28 cellular contexts compared by ENCODE assay signal in genomic region chr14:45868863-45869262, GRCh38.
DNase-seq lines count a peak whose midpoint lies in the region; ATAC-seq and TF ChIP-seq lines count a peak whose summit lies in the region.
"Had no signal": no experiment of that assay in that cellular context is flagged by ENCODE, and none has a peak within 500 bp of the region (broad histone marks: within the 10 kb centered on the region; RNA-seq: fewer than 3 reads in every experiment).

No MANE protein-coding gene starts in this region.

- intact Hi-C loops in naive thymus-derived CD4-positive, alpha-beta T cell (cut with micrococcal nuclease) = no loop called here

- H3K27ac ChIP-seq in foreskin keratinocyte = no peak overlapping the region
- no peak overlapping the region for H3K27ac ChIP-seq in naive thymus-derived CD4-positive, alpha-beta T cell (ENCODE audit: low read depth, low read length)
- H3K27ac ChIP-seq: adrenal gland, left ventricle myocardium inferior, ovary, upper lobe of right lung, VCaP had no signal

- POLR2A ChIA-PET in naive thymus-derived CD4-positive, alpha-beta T cell (lab: Charles Lee) = no interaction called here

- H3K9me3 ChIP-seq in naive thymus-derived CD4-positive, alpha-beta T cell (ENCODE audit: control insufficient read depth in 2 of 3, low read length in 3 of 3) = no peaks in the 10 kb centered on the region
- H3K9me3 ChIP-seq: adrenal gland, ovary, upper lobe of right lung had no signal

- no peaks in the 10 kb centered on the region for H3K4me1 ChIP-seq in foreskin keratinocyte
- H3K4me1 ChIP-seq in naive thymus-derived CD4-positive, alpha-beta T cell (ENCODE audit: control insufficient read depth in 2 of 2, insufficient read depth in 2 of 2, low read length in 2 of 2) = no peaks in the 10 kb centered on the region
- H3K4me1 ChIP-seq: adrenal gland, left ventricle myocardium inferior, upper lobe of right lung had no signal

- H3K27me3 ChIP-seq in foreskin keratinocyte = no peaks in the 10 kb centered on the region
- H3K27me3 ChIP-seq in naive thymus-derived CD4-positive, alpha-beta T cell (ENCODE audit: control insufficient read depth in 2 of 2, insufficient read depth in 2 of 2, low read length in 2 of 2) = no peaks in the 10 kb centered on the region
- H3K27me3 ChIP-seq: adrenal gland, ovary, upper lobe of right lung had no signal

- H3K36me3 Mint-ChIP-seq in naive thymus-derived CD4-positive, alpha-beta T cell = peaks cover 0 to 3% (median 0%) of the 10 kb centered on the region in 5 donors
- H3K36me3 Mint-ChIP-seq: activated naive CD4-positive, alpha-beta T cell treated with anti-CD3 and anti-CD28 coated beads, Interleukin-2, amount 10 ng/mL, durations not matched to agents 7 days and 5 days; CD8-positive, alpha-beta memory T cell had no signal

- H3K27me3 Mint-ChIP-seq in naive thymus-derived CD4-positive, alpha-beta T cell = no peaks in the 10 kb centered on the region
- H3K27me3 Mint-ChIP-seq: activated CD4-positive, alpha-beta T cell treated with anti-CD3 and anti-CD28 coated beads for 36 hours; activated CD8-positive, alpha-beta T cell treated with anti-CD3 and anti-CD28 coated beads for 36 hours; activated naive CD4-positive, alpha-beta T cell treated with anti-CD3 and anti-CD28 coated beads, Interleukin-2, amount 10 ng/mL, durations not matched to agents 7 days and 5 days; CD8-positive, alpha-beta memory T cell; central memory CD8-positive, alpha-beta T cell had no signal

- no peak overlapping the region for H3K4me3 ChIP-seq in naive thymus-derived CD4-positive, alpha-beta T cell (ENCODE audit: low read length)
- H3K4me3 ChIP-seq: adrenal gland, GM23338, left ventricle myocardium inferior, ovary, upper lobe of right lung had no signal

- no peak overlapping the region for H3K27ac Mint-ChIP-seq in naive thymus-derived CD4-positive, alpha-beta T cell
- H3K27ac Mint-ChIP-seq: activated CD4-positive, alpha-beta T cell treated with anti-CD3 and anti-CD28 coated beads for 36 hours; activated CD8-positive, alpha-beta T cell treated with anti-CD3 and anti-CD28 coated beads for 36 hours; activated naive CD4-positive, alpha-beta T cell treated with anti-CD3 and anti-CD28 coated beads, Interleukin-2, amount 10 ng/mL, durations not matched to agents 7 days and 5 days; activated T-helper 1 cell treated with anti-CD3 and anti-CD28 coated beads, Interleukin-12 subunit alpha, Interleukin-12 subunit beta, Interleukin-2, Interleukin-4 antibody, amounts not matched to agents 30 ng/mL and 10 ng/mL and 1 ng/mL, durations not matched to agents 14 hours and 24 hours and 36 hours; CD8-positive, alpha-beta memory T cell; GM23338 had no signal

- DNase-seq in foreskin keratinocyte = no peak
- DNase-seq in DMS114 treated with DMSO at 0.1 percent for 48 hours (lab: John Stamatoyannopoulos, UW; ENCODE audit: unreplicated experiment) = no peak
- DNase-seq in naive thymus-derived CD4-positive, alpha-beta T cell = no peak
- no peak for DNase-seq in SKM-1 (lab: John Stamatoyannopoulos, UW; ENCODE audit: unreplicated experiment)
- DNase-seq: activated CD4-positive, alpha-beta T cell treated with anti-CD3 and anti-CD28 coated beads for 36 hours; activated CD8-positive, alpha-beta memory T cell treated with anti-CD3 and anti-CD28 coated beads, Interleukin-2, amount 50 U/mL, for 48 hours; activated CD8-positive, alpha-beta T cell treated with anti-CD3 and anti-CD28 coated beads for 36 hours; activated naive CD4-positive, alpha-beta T cell treated with anti-CD3 and anti-CD28 coated beads, Interleukin-2, amount 10 ng/mL, durations not matched to agents 7 days and 5 days; CD8-positive, alpha-beta memory T cell; DMS153; erythroblast; left ventricle myocardium inferior; mesenchymal stem cell; NCI-H1436; NCI-H2081 treated with DMSO at 0.1 percent for 48 hours; ovary; SHP77 treated with DMSO at 0.1 percent for 48 hours; stimulated activated naive CD4-positive, alpha-beta T cell; upper lobe of right lung had no signal

- peaks cover 6 to 38% (median 18%) of the 10 kb centered on the region in 11 donors for H3K9me3 Mint-ChIP-seq in naive thymus-derived CD4-positive, alpha-beta T cell

- H3K4me3 Mint-ChIP-seq in naive thymus-derived CD4-positive, alpha-beta T cell = no peak overlapping the region
- H3K4me3 Mint-ChIP-seq: activated CD4-positive, alpha-beta T cell treated with anti-CD3 and anti-CD28 coated beads for 36 hours; activated CD8-positive, alpha-beta T cell treated with anti-CD3 and anti-CD28 coated beads for 36 hours; activated naive CD4-positive, alpha-beta T cell treated with anti-CD3 and anti-CD28 coated beads, Interleukin-2, amount 10 ng/mL, durations not matched to agents 7 days and 5 days; activated T-helper 1 cell treated with anti-CD3 and anti-CD28 coated beads, Interleukin-12 subunit alpha, Interleukin-12 subunit beta, Interleukin-2, Interleukin-4 antibody, amounts not matched to agents 30 ng/mL and 10 ng/mL and 1 ng/mL, durations not matched to agents 14 hours and 24 hours and 36 hours; CD8-positive, alpha-beta memory T cell; central memory CD8-positive, alpha-beta T cell; GM23338 had no signal

- CTCF ChIA-PET in naive thymus-derived CD4-positive, alpha-beta T cell (lab: Charles Lee) = no interaction called here

- no peaks in the 10 kb centered on the region for H3K36me3 ChIP-seq in naive thymus-derived CD4-positive, alpha-beta T cell (ENCODE audit: control insufficient read depth in 2 of 3, insufficient read depth in 3 of 3, low read length in 3 of 3)
- H3K36me3 ChIP-seq: adrenal gland, left ventricle myocardium inferior, ovary, upper lobe of right lung had no signal

- ATAC-seq in GM18909 (IDR thresholded peaks at IDR 0.05; ENCODE audit: poor library complexity, unreplicated experiment) = peak; percentile 35
- ATAC-seq in HG02759 (IDR thresholded peaks at IDR 0.05; ENCODE audit: unreplicated experiment) = peak; percentile 22
- peak; percentile 15 for ATAC-seq in HG03354 (IDR thresholded peaks at IDR 0.05; ENCODE audit: poor library complexity, severe bottlenecking, unreplicated experiment)
- ATAC-seq in foreskin keratinocyte = peak; percentile 8
- no peak for ATAC-seq in HG03342 (IDR thresholded peaks at IDR 0.05; ENCODE audit: unreplicated experiment)
- ATAC-seq in naive thymus-derived CD4-positive, alpha-beta T cell = no peak
- ATAC-seq: activated CD4-positive, alpha-beta T cell treated with anti-CD3 and anti-CD28 coated beads for 36 hours; activated CD8-positive, alpha-beta T cell treated with anti-CD3 and anti-CD28 coated beads for 36 hours; GM23338; upper lobe of right lung had no signal

- TF ChIP-seq CTCF in foreskin keratinocyte (conservative IDR thresholded peaks at IDR 0.05) = no peak

- H3K4me1 Mint-ChIP-seq in naive thymus-derived CD4-positive, alpha-beta T cell = no peaks in the 10 kb centered on the region
- H3K4me1 Mint-ChIP-seq: activated CD4-positive, alpha-beta T cell treated with anti-CD3 and anti-CD28 coated beads for 36 hours; activated naive CD4-positive, alpha-beta T cell treated with anti-CD3 and anti-CD28 coated beads, Interleukin-2, amount 10 ng/mL, durations not matched to agents 7 days and 5 days; CD8-positive, alpha-beta memory T cell; central memory CD8-positive, alpha-beta T cell; GM23338 had no signal

Comparison
In these comparisons a context has a peak if more than half of its experiments do, and no peak if none do; other contexts are left out.
1. ATAC-seq: peak in GM18909 (single experiment), HG02759 (single experiment), HG03354 (single experiment) and foreskin keratinocyte (single experiment); none in HG03342 (single experiment) and naive thymus-derived CD4-positive, alpha-beta T cell (single experiment).